In the genomic region with DNA sequence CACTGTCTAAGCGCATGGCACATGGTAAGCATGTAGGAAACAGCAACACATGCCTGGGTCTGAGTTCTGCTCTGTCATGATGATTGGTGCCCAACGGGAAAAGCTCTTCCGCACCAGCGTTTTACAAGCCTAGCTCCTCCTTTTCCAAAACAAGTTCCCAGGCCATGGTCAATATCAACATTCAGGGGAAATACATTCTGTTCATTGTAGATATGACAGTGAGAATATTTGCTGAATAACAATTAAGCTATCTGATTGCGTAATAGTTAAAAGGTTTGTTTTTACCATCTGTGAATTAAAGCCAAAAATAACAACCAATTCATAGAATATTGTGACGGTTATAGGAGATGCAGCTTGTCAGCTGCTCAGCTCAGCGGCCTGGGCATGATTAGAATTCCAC, we compare ENCODE assay signal across 21 cellular contexts.
"Had no signal": no experiment of that assay in that cellular context is flagged by ENCODE, and none has a peak within 500 bp of the region (broad histone marks: within the 10 kb centered on the region; RNA-seq: fewer than 3 reads in every experiment).

No MANE protein-coding gene starts in this region.

- H3K4me3 ChIP-seq: esophagus muscularis mucosa, gastroesophageal sphincter, left ventricle myocardium inferior, lower lobe of right lung, ovary, spleen, tibial artery, upper lobe of left lung, uterus had no signal

- ATAC-seq: gastroesophageal sphincter; left cardiac atrium; lower lobe of right lung; natural killer cell; right cardiac atrium; stimulated activated memory B cell treated with anti-CD40 and anti-IgM and Interleukin-4, amounts not matched to agents 10 μg/mL and 1 μg/mL and 100 μg/mL, for 72 hours had no signal

- DNase-seq: cortex of kidney; effector memory CD4-positive, alpha-beta T cell; glutamatergic neuron; kidney; left cardiac atrium; left ventricle myocardium inferior; lower lobe of right lung; natural killer cell; nucleus accumbens; ovary; right cardiac atrium; spleen; stimulated activated CD4-positive, alpha-beta T cell treated with anti-CD3 and anti-CD28 coated beads, Interleukin-15, amount 100 ng/mL, for 24 hours; stimulated activated CD4-positive, alpha-beta T cell treated with anti-CD3 and anti-CD28 coated beads, Interleukin-1b, Interleukin-23, amount 100 ng/mL, for 48 hours; stimulated activated CD4-positive, alpha-beta T cell treated with anti-CD3 and anti-CD28 coated beads, Interleukin-4, amount 100 ng/mL, for 24 hours; tibial artery; upper lobe of left lung; uterus had no signal
